Comparison of ENCODE assay signal across 1 cellular context in genomic region chr2:187580462-187581124, GRCh38.
A peak's percentile ranks its signal among the peaks of the same experiment; 100 is the strongest.
TF ChIP-seq lines count a peak whose summit lies in the region.

No MANE protein-coding gene starts in this region.

TF ChIP-seq in A549, 52 proteins besides CTCF, POLR2A, EP300 and RAD21 (continued from another document):
- no peak for TF ChIP-seq CHD2 (IDR thresholded peaks at IDR 0.05; ENCODE audit: low read length, partially characterized antibody)
- no peak for TF ChIP-seq SREBF2 (IDR thresholded peaks at IDR 0.05)
- TF ChIP-seq JUN (IDR thresholded peaks at IDR 0.05): no peak
- peak; percentile 98 for TF ChIP-seq SMC3 (IDR thresholded peaks at IDR 0.05)
- TF ChIP-seq NFE2L2 (conservative IDR thresholded peaks at IDR 0.05; ENCODE audit: low read length): no peak
- TF ChIP-seq POLR2AphosphoS2 (conservative IDR thresholded peaks at IDR 0.05; ENCODE audit: low read length): no peak
- no peak for TF ChIP-seq TFCP2L1 (CRISPR knock-in tag; IDR thresholded peaks at IDR 0.05)
- peak; percentile 71 for TF ChIP-seq JUNB (IDR thresholded peaks at IDR 0.05)
- TF ChIP-seq MAZ (IDR thresholded peaks at IDR 0.05; ENCODE audit: borderline replicate concordance, low read depth, low read length): no peak
- no peak for TF ChIP-seq USF2 (IDR thresholded peaks at IDR 0.05)
- no peak for TF ChIP-seq PBX3 (IDR thresholded peaks at IDR 0.05)
- TF ChIP-seq NR3C1 (IDR thresholded peaks at IDR 0.05): no peak
- TF ChIP-seq FOSB (CRISPR knock-in tag; IDR thresholded peaks at IDR 0.05): no peak
- no peak for TF ChIP-seq HOXB13 (CRISPR knock-in tag; IDR thresholded peaks at IDR 0.05; ENCODE audit: low read depth)
- TF ChIP-seq RFX5 (IDR thresholded peaks at IDR 0.05): no peak
- TF ChIP-seq KDM5A (IDR thresholded peaks at IDR 0.05): 0 out of 2 replicates have a peak, but pooled peaks have one; percentile 62
- TF ChIP-seq E2F6 (IDR thresholded peaks at IDR 0.05; ENCODE audit: borderline replicate concordance, low read depth): no peak
- TF ChIP-seq RNF2 (IDR thresholded peaks at IDR 0.05; ENCODE audit: borderline replicate concordance, low read depth): no peak
- no peak for TF ChIP-seq NPAS2 (CRISPR knock-in tag; IDR thresholded peaks at IDR 0.05; ENCODE audit: borderline replicate concordance)
- no peak for TF ChIP-seq CBX8 (IDR thresholded peaks at IDR 0.05)
- no peak for TF ChIP-seq CEBPB (IDR thresholded peaks at IDR 0.05)
- TF ChIP-seq BCL3 (IDR thresholded peaks at IDR 0.05): no peak
